Comparison of ENCODE assay signal across 18 cellular contexts in genomic region chr3:108623504-108623903, GRCh38.
"Had no signal": no experiment of that assay in that cellular context is flagged by ENCODE, and none has a peak within 500 bp of the region (broad histone marks: within the 10 kb centered on the region; RNA-seq: fewer than 3 reads in every experiment).

No MANE protein-coding gene starts in this region.

- H3K4me1 Mint-ChIP-seq: activated naive CD8-positive, alpha-beta T cell treated with anti-CD3 and anti-CD28 coated beads, Interleukin-2, amount 50 U/mL, for 24 hours; natural killer cell had no signal

- H3K27ac Mint-ChIP-seq: activated CD8-positive, alpha-beta T cell treated with anti-CD3 and anti-CD28 coated beads, Interleukin-2, amount 10 ng/mL, durations not matched to agents 7 days and 5 days; activated naive CD8-positive, alpha-beta T cell treated with anti-CD3 and anti-CD28 coated beads, Interleukin-2, amount 50 U/mL, for 24 hours; dendritic cell treated with granulocyte-macrophage colony-stimulating factor and Interleukin-4, amounts not matched to agents 40 ng/mL and 50 ng/mL, for 4 days; natural killer cell had no signal

- H3K4me3 ChIP-seq: mucosa of descending colon, sigmoid colon had no signal

- H3K27me3 Mint-ChIP-seq: activated naive CD8-positive, alpha-beta T cell treated with anti-CD3 and anti-CD28 coated beads, Interleukin-2, amount 50 U/mL, for 24 hours; dendritic cell treated with granulocyte-macrophage colony-stimulating factor and Interleukin-4, amounts not matched to agents 40 ng/mL and 50 ng/mL, for 4 days had no signal

- ATAC-seq: activated CD8-positive, alpha-beta T cell treated with anti-CD3 and anti-CD28 coated beads, Interleukin-2, amount 10 ng/mL, durations not matched to agents 7 days and 5 days; activated naive CD8-positive, alpha-beta T cell treated with anti-CD3 and anti-CD28 coated beads, Interleukin-2, amount 50 U/mL, for 24 hours; left lobe of liver; mucosa of descending colon; natural killer cell had no signal

- H3K4me1 ChIP-seq: sigmoid colon had no signal

- H3K27me3 ChIP-seq: sigmoid colon had no signal

- H3K27ac ChIP-seq: sigmoid colon, VCaP had no signal

- H3K9me3 ChIP-seq: mucosa of descending colon, sigmoid colon had no signal

- DNase-seq: activated CD4-positive, alpha-beta T cell treated with anti-CD3 and anti-CD28 coated beads for 48 hours; activated CD8-positive, alpha-beta memory T cell treated with anti-CD3 and anti-CD28 coated beads, Interleukin-2, amount 50 U/mL, for 48 hours; activated CD8-positive, alpha-beta T cell treated with anti-CD3 and anti-CD28 coated beads, Interleukin-2, amount 10 ng/mL, durations not matched to agents 7 days and 5 days; activated naive CD4-positive, alpha-beta T cell treated with Interleukin-2 at 50 U/mL for 16 hours; activated naive CD8-positive, alpha-beta T cell treated with anti-CD3 and anti-CD28 coated beads, Interleukin-2, amount 50 U/mL, for 24 hours; central memory CD4-positive, alpha-beta T cell; foreskin melanocyte; head of caudate nucleus; mucosa of descending colon; natural killer cell; sigmoid colon; stimulated activated CD4-positive, alpha-beta T cell treated with anti-CD3 and anti-CD28 coated beads, Interleukin-2, amount 100 ng/mL, for 48 hours; T1000 had no signal

- H3K4me3 Mint-ChIP-seq: activated CD8-positive, alpha-beta T cell treated with anti-CD3 and anti-CD28 coated beads, Interleukin-2, amount 10 ng/mL, durations not matched to agents 7 days and 5 days; activated naive CD8-positive, alpha-beta T cell treated with anti-CD3 and anti-CD28 coated beads, Interleukin-2, amount 50 U/mL, for 24 hours; dendritic cell treated with granulocyte-macrophage colony-stimulating factor and Interleukin-4, amounts not matched to agents 40 ng/mL and 50 ng/mL, for 4 days; natural killer cell had no signal

- H3K9me3 Mint-ChIP-seq: activated naive CD8-positive, alpha-beta T cell treated with anti-CD3 and anti-CD28 coated beads, Interleukin-2, amount 50 U/mL, for 24 hours; dendritic cell treated with granulocyte-macrophage colony-stimulating factor and Interleukin-4, amounts not matched to agents 40 ng/mL and 50 ng/mL, for 4 days; natural killer cell had no signal

- FAIRE-seq: astrocyte, urothelium cell line had no signal
